2 cellular contexts compared by ENCODE assay signal in genomic region chr15:39593071-39594055, GRCh38.
TF ChIP-seq lines count a peak whose summit lies in the region.

No MANE protein-coding gene starts in this region.

TF ChIP-seq in SK-N-SH, 30 proteins besides CTCF, POLR2A, EP300 and RAD21 (continued from another document):
- no peak for TF ChIP-seq GATA2 (CRISPR knock-in tag; IDR thresholded peaks at IDR 0.05)

TF ChIP-seq in SK-N-SH treated with all-trans-retinoic acid at 6 μM for 48 hours, 23 proteins besides CTCF, POLR2A, EP300 and RAD21 (continued from another document):
- TF ChIP-seq CREB5 (CRISPR knock-in tag; IDR thresholded peaks at IDR 0.05; ENCODE audit: low read depth), result no peak
- TF ChIP-seq ARNTL (CRISPR knock-in tag; IDR thresholded peaks at IDR 0.05; ENCODE audit: borderline replicate concordance, low read depth), result no peak
- TF ChIP-seq BACH2 (CRISPR knock-in tag; IDR thresholded peaks at IDR 0.05; ENCODE audit: borderline replicate concordance), result no peak
- no peak for TF ChIP-seq RARB (CRISPR knock-in tag; IDR thresholded peaks at IDR 0.05)
- TF ChIP-seq PPARA (CRISPR knock-in tag; IDR thresholded peaks at IDR 0.05; ENCODE audit: borderline replicate concordance), result no peak
- no peak for TF ChIP-seq CSDC2 (CRISPR knock-in tag; IDR thresholded peaks at IDR 0.05)
- TF ChIP-seq TCF4 (CRISPR knock-in tag; IDR thresholded peaks at IDR 0.05; ENCODE audit: borderline replicate concordance), result no peak
- TF ChIP-seq ZNF8 (CRISPR knock-in tag; IDR thresholded peaks at IDR 0.05), result no peak
- TF ChIP-seq ZNF70 (CRISPR knock-in tag; IDR thresholded peaks at IDR 0.05), result no peak
- TF ChIP-seq, protein P1, sequence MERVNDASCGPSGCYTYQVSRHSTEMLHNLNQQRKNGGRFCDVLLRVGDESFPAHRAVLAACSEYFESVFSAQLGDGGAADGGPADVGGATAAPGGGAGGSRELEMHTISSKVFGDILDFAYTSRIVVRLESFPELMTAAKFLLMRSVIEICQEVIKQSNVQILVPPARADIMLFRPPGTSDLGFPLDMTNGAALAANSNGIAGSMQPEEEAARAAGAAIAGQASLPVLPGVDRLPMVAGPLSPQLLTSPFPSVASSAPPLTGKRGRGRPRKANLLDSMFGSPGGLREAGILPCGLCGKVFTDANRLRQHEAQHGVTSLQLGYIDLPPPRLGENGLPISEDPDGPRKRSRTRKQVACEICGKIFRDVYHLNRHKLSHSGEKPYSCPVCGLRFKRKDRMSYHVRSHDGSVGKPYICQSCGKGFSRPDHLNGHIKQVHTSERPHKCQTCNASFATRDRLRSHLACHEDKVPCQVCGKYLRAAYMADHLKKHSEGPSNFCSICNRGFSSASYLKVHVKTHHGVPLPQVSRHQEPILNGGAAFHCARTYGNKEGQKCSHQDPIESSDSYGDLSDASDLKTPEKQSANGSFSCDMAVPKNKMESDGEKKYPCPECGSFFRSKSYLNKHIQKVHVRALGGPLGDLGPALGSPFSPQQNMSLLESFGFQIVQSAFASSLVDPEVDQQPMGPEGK (CRISPR knock-in tag; IDR thresholded peaks at IDR 0.05; ENCODE audit: borderline replicate concordance), result no peak
- no peak for TF ChIP-seq SNAI2 (CRISPR knock-in tag; IDR thresholded peaks at IDR 0.05)
TF ChIP-seq in SK-N-SH treated with all-trans-retinoic acid at 6 μM for 48 hours: peak in this region for 0.
